Comparison of ENCODE assay signal across 1 cellular context in the genomic region with DNA sequence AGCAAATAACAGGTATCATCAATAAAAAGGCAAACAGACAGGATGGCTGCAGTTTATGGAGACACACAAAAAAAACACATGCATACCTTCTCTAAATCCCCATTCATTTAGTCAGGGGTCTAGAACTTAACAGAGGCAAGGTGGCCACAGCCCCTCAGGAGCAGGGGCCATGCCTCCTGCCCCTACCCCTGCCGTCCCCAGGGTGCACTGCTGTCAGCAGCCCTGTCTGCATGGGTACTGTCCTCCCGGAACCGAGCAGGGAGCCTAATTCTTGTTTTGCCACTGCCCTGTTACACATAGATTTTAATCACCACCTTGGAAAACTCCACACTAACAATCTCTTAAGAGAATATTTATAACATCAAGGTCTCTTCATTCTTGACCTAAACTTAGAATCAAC.
TF ChIP-seq lines count a peak whose summit lies in the region.

No MANE protein-coding gene starts in this region.

TF ChIP-seq in endothelial cell of umbilical vein, 7 proteins besides CTCF, POLR2A, EP300 and RAD21:
- TF ChIP-seq FOS (IDR thresholded peaks at IDR 0.05; ENCODE audit: borderline replicate concordance, insufficient read depth, low read length): no peak
- no peak for TF ChIP-seq MYC (IDR thresholded peaks at IDR 0.05; ENCODE audit: low read depth, low read length)
- no peak for TF ChIP-seq POLR2AphosphoS5 (IDR thresholded peaks at IDR 0.05; ENCODE audit: insufficient read depth, low read depth, low read length)
- no peak for TF ChIP-seq GATA2 (IDR thresholded peaks at IDR 0.05; ENCODE audit: insufficient read depth, insufficient read length, low read depth, low read length)
- TF ChIP-seq, protein P1, sequence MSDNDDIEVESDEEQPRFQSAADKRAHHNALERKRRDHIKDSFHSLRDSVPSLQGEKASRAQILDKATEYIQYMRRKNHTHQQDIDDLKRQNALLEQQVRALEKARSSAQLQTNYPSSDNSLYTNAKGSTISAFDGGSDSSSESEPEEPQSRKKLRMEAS (IDR thresholded peaks at IDR 0.05; ENCODE audit: insufficient read depth, insufficient read length): no peak
- no peak for TF ChIP-seq EZH2 (IDR thresholded peaks at IDR 0.05; ENCODE audit: borderline replicate concordance, low read depth, low read length, severe bottlenecking)
- no peak for TF ChIP-seq JUN (IDR thresholded peaks at IDR 0.05; ENCODE audit: borderline replicate concordance, insufficient read depth, insufficient read length, low read depth)
